13 cellular contexts compared by ENCODE assay signal in the genomic region with DNA sequence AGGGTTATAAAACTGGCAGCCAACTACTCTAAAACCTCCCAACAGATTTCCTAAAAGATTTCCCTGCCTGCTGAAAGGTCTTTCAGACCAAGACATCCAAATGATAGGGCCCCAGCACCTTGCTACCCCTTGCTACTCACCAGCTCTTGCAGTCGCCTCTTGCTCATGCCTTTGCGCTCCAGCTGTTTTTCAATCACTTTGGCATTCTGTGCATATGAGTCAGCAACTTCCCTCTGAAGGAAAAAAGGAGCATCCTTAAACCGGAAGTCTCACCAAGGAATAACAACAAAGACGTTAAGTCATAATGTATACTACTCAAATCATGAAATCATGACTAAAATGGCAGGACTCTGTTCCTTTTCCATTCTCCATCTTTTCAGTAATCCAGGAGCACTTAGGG. TPM values are rescaled to one million over a fixed set of nuclear protein-coding genes. Genes with fewer than 3 reads are reported as not detected.
DNase-seq lines count a peak whose midpoint lies in the region; ATAC-seq and TF ChIP-seq lines count a peak whose summit lies in the region.
"Had no signal": no experiment of that assay in that cellular context is flagged by ENCODE, and none has a peak within 500 bp of the region (broad histone marks: within the 10 kb centered on the region; RNA-seq: fewer than 3 reads in every experiment).

No MANE protein-coding gene starts in this region.

- intact Hi-C loops in sciatic nerve (cut with DNase I), result no loop called here

- no peak for TF ChIP-seq CTCF in osteocyte (IDR thresholded peaks at IDR 0.05)

- H3K4me1 Mint-ChIP-seq in osteocyte (ENCODE audit: unreplicated experiment), result peaks cover 6% of the 10 kb centered on the region
- no peaks in the 10 kb centered on the region for H3K4me1 Mint-ChIP-seq in stimulated activated effector memory CD8-positive, alpha-beta T cell treated with anti-CD3 and anti-CD28 coated beads, Interleukin-12 subunit alpha, Interleukin-12 subunit beta, amount 100 ng/mL, for 72 hours
- H3K4me1 Mint-ChIP-seq: memory B cell had no signal

- no peaks in the 10 kb centered on the region for H3K9me3 ChIP-seq in NT2/D1 (ENCODE audit: insufficient read depth, low read length)
- H3K9me3 ChIP-seq: ascending aorta, right atrium auricular region had no signal

- H3K27me3 Mint-ChIP-seq in osteocyte (ENCODE audit: unreplicated experiment), result no peaks in the 10 kb centered on the region
- H3K27me3 Mint-ChIP-seq: memory B cell had no signal

- H3K9ac ChIP-seq in NT2/D1 (ENCODE audit: insufficient read length, low read depth), result no peak overlapping the region

- H3K27me3 ChIP-seq in NT2/D1 (ENCODE audit: insufficient read depth, insufficient read length) (no peaks in the 10 kb centered on the region), H7 (ENCODE audit: control insufficient read depth, insufficient read depth, low read length) (no peaks in the 10 kb centered on the region)
- H3K27me3 ChIP-seq: ascending aorta, right atrium auricular region had no signal

- H3K36me3 Mint-ChIP-seq in osteocyte (ENCODE audit: unreplicated experiment), result peaks cover 13% of the 10 kb centered on the region
- peaks cover 55% of the 10 kb centered on the region for H3K36me3 Mint-ChIP-seq in stimulated activated effector memory CD8-positive, alpha-beta T cell treated with anti-CD3 and anti-CD28 coated beads, Interleukin-12 subunit alpha, Interleukin-12 subunit beta, amount 100 ng/mL, for 72 hours

- H3K4me1 ChIP-seq in NT2/D1 (ENCODE audit: insufficient read depth, insufficient read length), result no peaks in the 10 kb centered on the region
- H3K4me1 ChIP-seq: ascending aorta, right atrium auricular region had no signal

- no peak for ATAC-seq in sciatic nerve
- no peak for ATAC-seq in stimulated activated effector memory CD8-positive, alpha-beta T cell treated with anti-CD3 and anti-CD28 coated beads, Interleukin-12 subunit alpha, Interleukin-12 subunit beta, amount 100 ng/mL, for 72 hours

- H3K4me3 ChIP-seq in NT2/D1 (ENCODE audit: insufficient read length, low read depth), result no peak overlapping the region
- H3K4me3 ChIP-seq in H7 (ENCODE audit: insufficient read depth, low read depth, low read length), result no peak overlapping the region
- H3K4me3 ChIP-seq: ascending aorta, right atrium auricular region had no signal

- H3K27ac Mint-ChIP-seq in osteocyte (ENCODE audit: unreplicated experiment), result peak overlapping the region; percentile 58
- no peak overlapping the region for H3K27ac Mint-ChIP-seq in stimulated activated effector memory CD8-positive, alpha-beta T cell treated with anti-CD3 and anti-CD28 coated beads, Interleukin-12 subunit alpha, Interleukin-12 subunit beta, amount 100 ng/mL, for 72 hours
- H3K27ac Mint-ChIP-seq: memory B cell had no signal

- DNase-seq in EL (peak; percentile 81), NT2/D1 (ENCODE audit: low read depth, low spot score) (peak; percentile 49), epithelial cell of prostate (ENCODE audit: low read depth, low spot score) (no peak), osteocyte (ENCODE audit: extremely low spot score, unreplicated experiment) (no peak), sciatic nerve (ENCODE audit: low spot score) (no peak), H7 (no peak)
- no peak for DNase-seq in stimulated activated effector memory CD8-positive, alpha-beta T cell treated with anti-CD3 and anti-CD28 coated beads, Interleukin-12 subunit alpha, Interleukin-12 subunit beta, amount 100 ng/mL, for 72 hours (ENCODE audit: low spot score in 2 of 2)
- DNase-seq in stimulated activated naive CD4-positive, alpha-beta T cell (lab: John Stamatoyannopoulos, UW), result no peak
- DNase-seq: DMS 273 treated with DMSO at 0.1 percent for 48 hours, NCI-H82 had no signal

- peaks cover 7% of the 10 kb centered on the region for H3K9me3 Mint-ChIP-seq in osteocyte (ENCODE audit: unreplicated experiment)
- no peaks in the 10 kb centered on the region for H3K9me3 Mint-ChIP-seq in stimulated activated effector memory CD8-positive, alpha-beta T cell treated with anti-CD3 and anti-CD28 coated beads, Interleukin-12 subunit alpha, Interleukin-12 subunit beta, amount 100 ng/mL, for 72 hours
- H3K9me3 Mint-ChIP-seq: memory B cell had no signal

- H3K36me3 ChIP-seq in NT2/D1 (ENCODE audit: insufficient read depth, insufficient read length, low read length), result peaks cover 30% of the 10 kb centered on the region
- no peaks in the 10 kb centered on the region for H3K36me3 ChIP-seq in H7 (replicated peaks; ENCODE audit: control insufficient read depth, insufficient read depth, low read length)
- H3K36me3 ChIP-seq: right atrium auricular region had no signal

- peak overlapping the region; percentile 4 for H3K27ac ChIP-seq in epithelial cell of prostate
- H3K27ac ChIP-seq: ascending aorta, right atrium auricular region had no signal

- H3K4me3 Mint-ChIP-seq in osteocyte (ENCODE audit: unreplicated experiment), result no peak overlapping the region
- H3K4me3 Mint-ChIP-seq in stimulated activated effector memory CD8-positive, alpha-beta T cell treated with anti-CD3 and anti-CD28 coated beads, Interleukin-12 subunit alpha, Interleukin-12 subunit beta, amount 100 ng/mL, for 72 hours, result no peak overlapping the region
- H3K4me3 Mint-ChIP-seq: memory B cell had no signal

RNA-seq across cellular contexts. Expression of gene STEEP1, which starts 24.0 kb away (rescaled TPM):
- total RNA-seq in osteocyte (26.0 and 26.2 TPM in 2 replicates), sciatic nerve (21.3 TPM)
- total RNA-seq in H7 (2014; rRNA removed; shearing (Covaris generic)), result 36.4 and 44.0 TPM in 2 replicates

RNA-seq across cellular contexts. Expression of gene UBE2A, which starts 33.2 kb away (rescaled TPM):
- total RNA-seq in osteocyte (66.5 and 68.2 TPM in 2 replicates), sciatic nerve (47.6 TPM)
- total RNA-seq in H7 (2014; rRNA removed; shearing (Covaris generic)), result 24.9 and 26.7 TPM in 2 replicates

Comparison
In these comparisons a context has a peak if more than half of its experiments do, and no peak if none do; other contexts are left out.
1. DNase-seq: peak in EL (single experiment) and NT2/D1 (single experiment); none in epithelial cell of prostate (single experiment), osteocyte (single experiment), sciatic nerve (single experiment), stimulated activated effector memory CD8-positive, alpha-beta T cell treated with anti-CD3 and anti-CD28 coated beads, Interleukin-12 subunit alpha, Interleukin-12 subunit beta, amount 100 ng/mL, for 72 hours (0 of 2), H7 (single experiment) and stimulated activated naive CD4-positive, alpha-beta T cell (0 of 6).